In genomic region chr2:86105969-86106945, GRCh38 we compare ENCODE assay signal across 1 cellular context.
A peak's percentile ranks its signal among the peaks of the same experiment; 100 is the strongest.
TF ChIP-seq lines count a peak whose summit lies in the region.

TSS of gene PTCD3 (plus strand) at chr2:86106235. CDS start at chr2:86106248, 13 bp downstream.

TF ChIP-seq in HepG2, 621 proteins besides CTCF, POLR2A, EP300 and RAD21 (continued from another document and continues in another):
- TF ChIP-seq TBX2 (CRISPR knock-in tag; IDR thresholded peaks at IDR 0.05; ENCODE audit: borderline replicate concordance) (peak; percentile 83; the same call in 1 of the 2 replicates), ZNF143 (CRISPR knock-in tag; IDR thresholded peaks at IDR 0.05) (peak; percentile 88), SP4 (CRISPR knock-in tag; IDR thresholded peaks at IDR 0.05) (peak; percentile 78), SMARCC2 (IDR thresholded peaks at IDR 0.05) (no peak), ZNF724P (CRISPR knock-in tag; IDR thresholded peaks at IDR 0.05; ENCODE audit: borderline replicate concordance) (peak; percentile 73; the same call in 1 of the 2 replicates), ZNF773 (CRISPR knock-in tag; IDR thresholded peaks at IDR 0.05; ENCODE audit: borderline replicate concordance) (0 out of 2 replicates have a peak, but pooled peaks have one; percentile 38), KAT2B (IDR thresholded peaks at IDR 0.05; ENCODE audit: borderline replicate concordance, low read depth, low read length) (no peak), HIC2 (CRISPR knock-in tag; IDR thresholded peaks at IDR 0.05; ENCODE audit: low read depth) (peak; percentile 53; the same call in 1 of the 2 replicates), LCORL (IDR thresholded peaks at IDR 0.05) (no peak), LCORL (CRISPR knock-in tag; IDR thresholded peaks at IDR 0.05) (peak; percentile 61; the same call in 1 of the 2 replicates), ATF1 (CRISPR knock-in tag; IDR thresholded peaks at IDR 0.05) (peak; percentile 93), NFIB (CRISPR knock-in tag; IDR thresholded peaks at IDR 0.05; ENCODE audit: borderline replicate concordance) (no peak), CHCHD3 (CRISPR knock-in tag; IDR thresholded peaks at IDR 0.05) (0 out of 2 replicates have a peak, but pooled peaks have one; percentile 52), NRL (CRISPR knock-in tag; IDR thresholded peaks at IDR 0.05; ENCODE audit: borderline replicate concordance) (peak; percentile 81), ZHX1 (CRISPR knock-in tag; IDR thresholded peaks at IDR 0.05; ENCODE audit: low read depth) (peak; percentile 72; the same call in 1 of the 2 replicates), ZNF343 (CRISPR knock-in tag; IDR thresholded peaks at IDR 0.05) (peak; percentile 85; the same call in 1 of the 2 replicates), ZNF781 (CRISPR knock-in tag; IDR thresholded peaks at IDR 0.05; ENCODE audit: borderline replicate concordance, not compliant biosample characterization) (peak; percentile 95), ZNF205 (CRISPR knock-in tag; IDR thresholded peaks at IDR 0.05) (peak; percentile 28; the same call in 1 of the 2 replicates), ZNF644 (CRISPR knock-in tag; IDR thresholded peaks at IDR 0.05; ENCODE audit: low read depth) (no peak), TARDBP (CRISPR knock-in tag; IDR thresholded peaks at IDR 0.05) (peak; percentile 48; the same call in 1 of the 2 replicates), ZFP1 (CRISPR knock-in tag; IDR thresholded peaks at IDR 0.05) (0 out of 2 replicates have a peak, but pooled peaks have one; percentile 52), SMAD9 (CRISPR knock-in tag; IDR thresholded peaks at IDR 0.05) (peak; percentile 50; the same call in 1 of the 2 replicates), ZFP41 (CRISPR knock-in tag; IDR thresholded peaks at IDR 0.05; ENCODE audit: borderline replicate concordance) (0 out of 2 replicates have a peak, but pooled peaks have one; percentile 53), ZNF256 (CRISPR knock-in tag; conservative IDR thresholded peaks at IDR 0.05) (no peak), RXRA (CRISPR knock-in tag; IDR thresholded peaks at IDR 0.05) (peak; percentile 82; the same call in 1 of the 2 replicates), ZMYM4 (CRISPR knock-in tag; IDR thresholded peaks at IDR 0.05) (peak; percentile 83; the same call in 1 of the 2 replicates), YY1 (IDR thresholded peaks at IDR 0.05; ENCODE audit: insufficient read depth, insufficient replicate concordance, low read depth, low read length) (peak; percentile 99), ZFP62 (CRISPR knock-in tag; IDR thresholded peaks at IDR 0.05) (no peak), BHLHE40 (IDR thresholded peaks at IDR 0.05; ENCODE audit: low read length) (peak; percentile 94), MED1 (CRISPR knock-in tag; IDR thresholded peaks at IDR 0.05) (peak; percentile 67), IKZF5 (CRISPR knock-in tag; IDR thresholded peaks at IDR 0.05) (peak; percentile 61; the same call in 1 of the 2 replicates), BCL6 (CRISPR knock-in tag; IDR thresholded peaks at IDR 0.05) (peak; percentile 59), ZNF274 (CRISPR knock-in tag; IDR thresholded peaks at IDR 0.05) (peak; percentile 79; the same call in 1 of the 2 replicates), MAZ (IDR thresholded peaks at IDR 0.05; ENCODE audit: borderline replicate concordance, low read depth, low read length) (peak; percentile 61; the same call in 1 of the 2 replicates), MAZ (CRISPR knock-in tag; IDR thresholded peaks at IDR 0.05; ENCODE audit: low read depth) (peak; percentile 88), MEIS1 (CRISPR knock-in tag; IDR thresholded peaks at IDR 0.05; ENCODE audit: borderline replicate concordance) (peak; percentile 42), TERF1 (CRISPR knock-in tag; IDR thresholded peaks at IDR 0.05) (no peak), REPIN1 (CRISPR knock-in tag; IDR thresholded peaks at IDR 0.05; ENCODE audit: borderline replicate concordance, low read depth) (peak; percentile 76), UBTF (CRISPR knock-in tag; IDR thresholded peaks at IDR 0.05) (peak; percentile 82), ARID4A (CRISPR knock-in tag; IDR thresholded peaks at IDR 0.05; ENCODE audit: borderline replicate concordance) (peak; percentile 95), FOXM1 (CRISPR knock-in tag; IDR thresholded peaks at IDR 0.05) (no peak), ZNF451 (CRISPR knock-in tag; IDR thresholded peaks at IDR 0.05) (no peak; the same call in 1 of the 2 replicates), ZBTB21 (CRISPR knock-in tag; IDR thresholded peaks at IDR 0.05) (peak; percentile 45; the same call in 1 of the 2 replicates), SMAD1 (CRISPR knock-in tag; IDR thresholded peaks at IDR 0.05; ENCODE audit: borderline replicate concordance, low read depth) (0 out of 2 replicates have a peak, but pooled peaks have one; percentile 60), DPF2 (CRISPR knock-in tag; IDR thresholded peaks at IDR 0.05; ENCODE audit: borderline replicate concordance, low read depth) (0 out of 2 replicates have a peak, but pooled peaks have one; percentile 11), ZNF577 (CRISPR knock-in tag; IDR thresholded peaks at IDR 0.05; ENCODE audit: borderline replicate concordance, low read depth) (0 out of 2 replicates have a peak, but pooled peaks have one; percentile 34), FOXO1 (CRISPR knock-in tag; IDR thresholded peaks at IDR 0.05) (peak; percentile 73), ZBTB3 (CRISPR knock-in tag; IDR thresholded peaks at IDR 0.05; ENCODE audit: borderline replicate concordance, low read depth) (no peak)
- TF ChIP-seq, protein P1, sequence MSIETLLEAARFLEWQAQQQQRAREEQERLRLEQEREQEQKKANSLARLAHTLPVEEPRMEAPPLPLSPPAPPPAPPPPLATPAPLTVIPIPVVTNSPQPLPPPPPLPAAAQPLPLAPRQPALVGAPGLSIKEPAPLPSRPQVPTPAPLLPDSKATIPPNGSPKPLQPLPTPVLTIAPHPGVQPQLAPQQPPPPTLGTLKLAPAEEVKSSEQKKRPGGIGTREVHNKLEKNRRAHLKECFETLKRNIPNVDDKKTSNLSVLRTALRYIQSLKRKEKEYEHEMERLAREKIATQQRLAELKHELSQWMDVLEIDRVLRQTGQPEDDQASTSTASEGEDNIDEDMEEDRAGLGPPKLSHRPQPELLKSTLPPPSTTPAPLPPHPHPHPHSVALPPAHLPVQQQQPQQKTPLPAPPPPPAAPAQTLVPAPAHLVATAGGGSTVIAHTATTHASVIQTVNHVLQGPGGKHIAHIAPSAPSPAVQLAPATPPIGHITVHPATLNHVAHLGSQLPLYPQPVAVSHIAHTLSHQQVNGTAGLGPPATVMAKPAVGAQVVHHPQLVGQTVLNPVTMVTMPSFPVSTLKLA (IDR thresholded peaks at IDR 0.05), result peak; percentile 55
- TF ChIP-seq, protein P2, sequence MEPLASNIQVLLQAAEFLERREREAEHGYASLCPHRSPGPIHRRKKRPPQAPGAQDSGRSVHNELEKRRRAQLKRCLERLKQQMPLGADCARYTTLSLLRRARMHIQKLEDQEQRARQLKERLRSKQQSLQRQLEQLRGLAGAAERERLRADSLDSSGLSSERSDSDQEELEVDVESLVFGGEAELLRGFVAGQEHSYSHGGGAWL (CRISPR knock-in tag; IDR thresholded peaks at IDR 0.05), result peak; percentile 67; the same call in 1 of the 2 replicates
